8 cellular contexts compared by ENCODE assay signal in genomic region chrX:108091266-108091877, GRCh38. TPM values are rescaled to one million over a fixed set of nuclear protein-coding genes. Genes with fewer than 3 reads are reported as not detected.
A peak's percentile ranks its signal among the peaks of the same experiment; 100 is the strongest.
DNase-seq lines count a peak whose midpoint lies in the region; ATAC-seq and TF ChIP-seq lines count a peak whose summit lies in the region.

A gene with protein sequence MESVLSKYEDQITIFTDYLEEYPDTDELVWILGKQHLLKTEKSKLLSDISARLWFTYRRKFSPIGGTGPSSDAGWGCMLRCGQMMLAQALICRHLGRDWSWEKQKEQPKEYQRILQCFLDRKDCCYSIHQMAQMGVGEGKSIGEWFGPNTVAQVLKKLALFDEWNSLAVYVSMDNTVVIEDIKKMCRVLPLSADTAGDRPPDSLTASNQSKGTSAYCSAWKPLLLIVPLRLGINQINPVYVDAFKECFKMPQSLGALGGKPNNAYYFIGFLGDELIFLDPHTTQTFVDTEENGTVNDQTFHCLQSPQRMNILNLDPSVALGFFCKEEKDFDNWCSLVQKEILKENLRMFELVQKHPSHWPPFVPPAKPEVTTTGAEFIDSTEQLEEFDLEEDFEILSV (plus strand): TSS chrX:108091778. CDS start chrX:108091827, 49 bp downstream.
A gene with protein sequence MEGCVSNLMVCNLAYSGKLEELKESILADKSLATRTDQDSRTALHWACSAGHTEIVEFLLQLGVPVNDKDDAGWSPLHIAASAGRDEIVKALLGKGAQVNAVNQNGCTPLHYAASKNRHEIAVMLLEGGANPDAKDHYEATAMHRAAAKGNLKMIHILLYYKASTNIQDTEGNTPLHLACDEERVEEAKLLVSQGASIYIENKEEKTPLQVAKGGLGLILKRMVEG (minus strand): TSS chrX:108091542. CDS start chrX:108091520, 22 bp downstream.

- DNase-seq in DMS153 (lab: John Stamatoyannopoulos, UW) (peak; percentile 90), IMR-90 (peak; percentile 93), epidermal melanocyte (ENCODE audit: insufficient read length, low spot score) (peak; percentile 64), middle frontal gyrus (ENCODE audit: extremely low spot score, low spot score) (peak; percentile 83)
- peak; percentile 87 for DNase-seq in activated CD8-positive, alpha-beta memory T cell treated with anti-CD3 and anti-CD28 coated beads, Interleukin-2, amount 50 U/mL, for 48 hours
- DNase-seq in stimulated activated CD8-positive, alpha-beta memory T cell treated with anti-CD3 and anti-CD28 coated beads, Interleukin-2, amount 100 ng/mL, for 1 hour (ENCODE audit: low read depth in 2 of 2): peak; percentile 68 to 76

- dilution Hi-C loops in IMR-90 (cut with HindIII; ENCODE audit: low sequenced_read_pairs, unreplicated experiment): no loop called here

- H3K56ac ChIP-seq in IMR-90 (ENCODE audit: extremely low read depth, insufficient read depth, low read length): peak within 1 kb of the TSS; percentile 76; the same call in 1 of the 2 replicates

- H3K36me3 ChIP-seq in IMR-90 (ENCODE audit: control insufficient read depth, insufficient read depth, low read length) (peaks cover 6% of the 10 kb centered on the region), OCI-LY3 (replicated peaks; ENCODE audit: low read depth, low read length) (peaks cover 4% of the 10 kb centered on the region)

- in situ Hi-C loops in IMR-90 (cut with MboI; ENCODE audit: low sequenced_read_pairs): no loop called here

- peak; percentile 83 for TF ChIP-seq POLR2A in IMR-90 (IDR thresholded peaks at IDR 0.05; ENCODE audit: low read depth, low read length)

- H3K27ac ChIP-seq in IMR-90 (ENCODE audit: insufficient read depth, low read length): peak within 1 kb of the TSS; percentile 78
- peak within 1 kb of the TSS; percentile 69 for H3K27ac ChIP-seq in OCI-LY3 (ENCODE audit: low read length)

- CTCF ChIA-PET in IMR-90 (lab: Yijun Ruan, JAX): no interaction called here

- TF ChIP-seq CTCF in IMR-90 (conservative IDR thresholded peaks at IDR 0.05; ENCODE audit: low read depth, low read length) (no peak), OCI-LY3 (IDR thresholded peaks at IDR 0.05; ENCODE audit: low read depth, low read length) (no peak)

- TF ChIP-seq RAD21 in IMR-90 (IDR thresholded peaks at IDR 0.05; ENCODE audit: low read length): no peak

- H3K9ac ChIP-seq in IMR-90 (ENCODE audit: low read depth, low read length) (peak within 1 kb of the TSS; percentile 78), OCI-LY3 (ENCODE audit: low read length) (peak within 1 kb of the TSS; percentile 91)

- H2AFZ ChIP-seq in IMR-90 (replicated peaks; ENCODE audit: low read length, poor library complexity) (peak within 1 kb of the TSS; percentile 91), OCI-LY3 (ENCODE audit: low read depth, low read length) (peak within 1 kb of the TSS; percentile 81)

- H3K4me2 ChIP-seq in IMR-90 (ENCODE audit: low read depth, low read length) (peak within 1 kb of the TSS; percentile 98), OCI-LY3 (ENCODE audit: low read length) (peak within 1 kb of the TSS; percentile 93)

- intact Hi-C loops in IMR-90 (cut with micrococcal nuclease): no loop called here

- H3K18ac ChIP-seq in IMR-90 (ENCODE audit: low read depth, low read length): peak within 1 kb of the TSS; percentile 76

- H3K27me3 ChIP-seq in IMR-90 (ENCODE audit: control insufficient read depth, insufficient read depth, low read length) (no peaks in the 10 kb centered on the region), OCI-LY3 (ENCODE audit: low read depth, low read length) (no peaks in the 10 kb centered on the region)

- BruUV-seq in IMR-90 (replicated peaks; lab: Mats Ljungman, UMichigan): no TSS peak

- H3K4me1 ChIP-seq in IMR-90 (ENCODE audit: control insufficient read depth, insufficient read depth, low read length): no peaks in the 10 kb centered on the region
- peaks cover 7% of the 10 kb centered on the region for H3K4me1 ChIP-seq in OCI-LY3 (ENCODE audit: low read length)

- peak within 1 kb of the TSS; percentile 65 for H2BK5ac ChIP-seq in IMR-90 (ENCODE audit: low read depth, low read length, poor library complexity, severe bottlenecking)

- H2AK5ac ChIP-seq in IMR-90 (ENCODE audit: low read depth, low read length): no peak within 1 kb of the TSS

- peaks cover 0 to 10% of the 10 kb centered on the region in 2 experiments; a peak in 3 of 4 replicates for H3K79me1 ChIP-seq in IMR-90 (ENCODE audit: low read depth in 1 of 2, low read length in 2 of 2)

- H2BK20ac ChIP-seq in IMR-90 (ENCODE audit: low read depth, low read length): 0 out of 2 replicates have a peak within 1 kb of the TSS, but pooled peaks have one; percentile 25

- H2BK15ac ChIP-seq in IMR-90 (ENCODE audit: low read depth, low read length): no peak within 1 kb of the TSS

- H4K91ac ChIP-seq in IMR-90 (ENCODE audit: insufficient read depth, low read depth, low read length): peak within 1 kb of the TSS; percentile 76

- H3K4ac ChIP-seq in IMR-90 (ENCODE audit: low read depth, low read length): peak within 1 kb of the TSS; percentile 78; the same call in 1 of the 2 replicates

- 35% methylated on average over 22 of the region's 47 CpGs; no CpG with 5 or more reads in 1 of the 2 experiments for WGBS in IMR-90 (ENCODE audit: extremely low coverage in 2 of 2, insufficient read length in 1 of 2), 2 experiments

- peak within 1 kb of the TSS; percentile 89 for H3K23ac ChIP-seq in IMR-90 (ENCODE audit: low read depth, low read length)

- H3K9me1 ChIP-seq in IMR-90 (ENCODE audit: insufficient read depth, low read length): no peaks in the 10 kb centered on the region

- H4K8ac ChIP-seq in IMR-90 (ENCODE audit: low read depth in 2 of 2, low read length in 2 of 2): peak within 1 kb of the TSS; percentile 12 to 69; a peak in 3 of 4 replicates

- POLR2A ChIA-PET in IMR-90 (lab: Charles Lee; ENCODE audit: unreplicated experiment): no interaction called here

- H4K5ac ChIP-seq in IMR-90 (ENCODE audit: low read depth, low read length): peak within 1 kb of the TSS; percentile 89

- ATAC-seq in GM21576 (IDR thresholded peaks at IDR 0.05; ENCODE audit: unreplicated experiment) (peak; percentile 97), IMR-90 (ENCODE audit: low read depth) (peak; percentile 96)

- H3K79me2 ChIP-seq in OCI-LY3 (ENCODE audit: low read length): peaks cover 23% of the 10 kb centered on the region

- peak within 1 kb of the TSS; percentile 79 for H3K4me3 ChIP-seq in IMR-90 (ENCODE audit: insufficient read depth, low read depth, low read length)
- H3K4me3 ChIP-seq in OCI-LY3 (ENCODE audit: low read length): peak within 1 kb of the TSS; percentile 99

- H3K9me3 ChIP-seq in IMR-90 (ENCODE audit: control insufficient read depth, insufficient read depth, low read length) (no peaks in the 10 kb centered on the region), OCI-LY3 (ENCODE audit: insufficient read depth, low read length) (no peaks in the 10 kb centered on the region)

- H2AK9ac ChIP-seq in IMR-90 (replicated peaks; ENCODE audit: low read depth, low read length, poor library complexity): no peak within 1 kb of the TSS

- H4K20me1 ChIP-seq in IMR-90 (ENCODE audit: insufficient read depth, low read length): no peaks in the 10 kb centered on the region
- H4K20me1 ChIP-seq in OCI-LY3 (ENCODE audit: insufficient read depth, low read length): no peaks in the 10 kb centered on the region

- peak within 1 kb of the TSS; percentile 33; the same call in 1 of the 2 replicates for H2BK120ac ChIP-seq in IMR-90 (ENCODE audit: low read depth, low read length)

- peak within 1 kb of the TSS; percentile 75 for H3K14ac ChIP-seq in IMR-90 (replicated peaks; ENCODE audit: low read depth, low read length)

TF ChIP-seq in IMR-90, 13 proteins besides CTCF, POLR2A, EP300 and RAD21:
- TF ChIP-seq FOS (IDR thresholded peaks at IDR 0.05; ENCODE audit: low read depth, low read length) (no peak), MAZ (IDR thresholded peaks at IDR 0.05; ENCODE audit: borderline replicate concordance, low read depth, low read length) (0 out of 2 replicates have a peak, but pooled peaks have one; percentile 14)

RNA-seq across cellular contexts. Expression of the first gene that starts in this region (rescaled TPM):
- 13.6 and 14.7 TPM in 2 replicates for total RNA-seq in IMR-90 (2012; rRNA removed)
- 6.3 and 8.2 TPM in 2 replicates for polyA plus RNA-seq in IMR-90 (2012; rRNA removed)
- polyA plus RNA-seq in IMR-90 (2012; cell fraction: cytosol; rRNA removed): 1.5 and 2.1 TPM in 2 replicates
- polyA plus RNA-seq in IMR-90 (2012; cell fraction: nucleus; rRNA removed; ENCODE audit: low replicate concordance): 0.92 and 8.8 TPM in 2 replicates

RNA-seq across cellular contexts. Expression of the second gene that starts in this region (rescaled TPM):
- total RNA-seq in IMR-90 (2012; rRNA removed): 122 TPM in 2 replicates
- 56.3 and 62.0 TPM in 2 replicates for polyA plus RNA-seq in IMR-90 (2012; rRNA removed)
- polyA plus RNA-seq in IMR-90 (2012; cell fraction: cytosol; rRNA removed): 19.3 and 28.3 TPM in 2 replicates
- polyA plus RNA-seq in IMR-90 (2012; cell fraction: nucleus; rRNA removed; ENCODE audit: low replicate concordance): 3.8 and 22.6 TPM in 2 replicates

Comparison
In these comparisons a context has a peak if more than half of its experiments do, and no peak if none do; other contexts are left out.
1. Peak in every context shown above with its lines: DNase-seq, ATAC-seq, H3K4me3 ChIP-seq and H3K27ac ChIP-seq.